4 cellular contexts compared by ENCODE assay signal in genomic region chr4:116005037-116005805, GRCh38.
TF ChIP-seq lines count a peak whose summit lies in the region.

No MANE protein-coding gene starts in this region.

TF ChIP-seq in SK-N-SH, 30 proteins besides CTCF, POLR2A, EP300 and RAD21:
- TF ChIP-seq, protein P1, sequence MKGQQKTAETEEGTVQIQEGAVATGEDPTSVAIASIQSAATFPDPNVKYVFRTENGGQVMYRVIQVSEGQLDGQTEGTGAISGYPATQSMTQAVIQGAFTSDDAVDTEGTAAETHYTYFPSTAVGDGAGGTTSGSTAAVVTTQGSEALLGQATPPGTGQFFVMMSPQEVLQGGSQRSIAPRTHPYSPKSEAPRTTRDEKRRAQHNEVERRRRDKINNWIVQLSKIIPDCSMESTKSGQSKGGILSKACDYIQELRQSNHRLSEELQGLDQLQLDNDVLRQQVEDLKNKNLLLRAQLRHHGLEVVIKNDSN (IDR thresholded peaks at IDR 0.05; ENCODE audit: borderline replicate concordance, low read depth) = no peak
- TF ChIP-seq, protein P2, sequence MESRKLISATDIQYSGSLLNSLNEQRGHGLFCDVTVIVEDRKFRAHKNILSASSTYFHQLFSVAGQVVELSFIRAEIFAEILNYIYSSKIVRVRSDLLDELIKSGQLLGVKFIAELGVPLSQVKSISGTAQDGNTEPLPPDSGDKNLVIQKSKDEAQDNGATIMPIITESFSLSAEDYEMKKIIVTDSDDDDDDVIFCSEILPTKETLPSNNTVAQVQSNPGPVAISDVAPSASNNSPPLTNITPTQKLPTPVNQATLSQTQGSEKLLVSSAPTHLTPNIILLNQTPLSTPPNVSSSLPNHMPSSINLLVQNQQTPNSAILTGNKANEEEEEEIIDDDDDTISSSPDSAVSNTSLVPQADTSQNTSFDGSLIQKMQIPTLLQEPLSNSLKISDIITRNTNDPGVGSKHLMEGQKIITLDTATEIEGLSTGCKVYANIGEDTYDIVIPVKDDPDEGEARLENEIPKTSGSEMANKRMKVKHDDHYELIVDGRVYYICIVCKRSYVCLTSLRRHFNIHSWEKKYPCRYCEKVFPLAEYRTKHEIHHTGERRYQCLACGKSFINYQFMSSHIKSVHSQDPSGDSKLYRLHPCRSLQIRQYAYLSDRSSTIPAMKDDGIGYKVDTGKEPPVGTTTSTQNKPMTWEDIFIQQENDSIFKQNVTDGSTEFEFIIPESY (IDR thresholded peaks at IDR 0.05; ENCODE audit: borderline replicate concordance, low read depth) = no peak

TF ChIP-seq in SK-N-SH treated with all-trans-retinoic acid at 6 μM for 48 hours, 23 proteins besides CTCF, POLR2A, EP300 and RAD21:
- TF ChIP-seq, protein P3, sequence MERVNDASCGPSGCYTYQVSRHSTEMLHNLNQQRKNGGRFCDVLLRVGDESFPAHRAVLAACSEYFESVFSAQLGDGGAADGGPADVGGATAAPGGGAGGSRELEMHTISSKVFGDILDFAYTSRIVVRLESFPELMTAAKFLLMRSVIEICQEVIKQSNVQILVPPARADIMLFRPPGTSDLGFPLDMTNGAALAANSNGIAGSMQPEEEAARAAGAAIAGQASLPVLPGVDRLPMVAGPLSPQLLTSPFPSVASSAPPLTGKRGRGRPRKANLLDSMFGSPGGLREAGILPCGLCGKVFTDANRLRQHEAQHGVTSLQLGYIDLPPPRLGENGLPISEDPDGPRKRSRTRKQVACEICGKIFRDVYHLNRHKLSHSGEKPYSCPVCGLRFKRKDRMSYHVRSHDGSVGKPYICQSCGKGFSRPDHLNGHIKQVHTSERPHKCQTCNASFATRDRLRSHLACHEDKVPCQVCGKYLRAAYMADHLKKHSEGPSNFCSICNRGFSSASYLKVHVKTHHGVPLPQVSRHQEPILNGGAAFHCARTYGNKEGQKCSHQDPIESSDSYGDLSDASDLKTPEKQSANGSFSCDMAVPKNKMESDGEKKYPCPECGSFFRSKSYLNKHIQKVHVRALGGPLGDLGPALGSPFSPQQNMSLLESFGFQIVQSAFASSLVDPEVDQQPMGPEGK (CRISPR knock-in tag; IDR thresholded peaks at IDR 0.05; ENCODE audit: borderline replicate concordance) = no peak
- TF ChIP-seq CSDC2 (CRISPR knock-in tag; IDR thresholded peaks at IDR 0.05) (no peak), PPARA (CRISPR knock-in tag; IDR thresholded peaks at IDR 0.05; ENCODE audit: borderline replicate concordance) (no peak), TCF4 (CRISPR knock-in tag; IDR thresholded peaks at IDR 0.05; ENCODE audit: borderline replicate concordance) (no peak), GLIS3 (CRISPR knock-in tag; IDR thresholded peaks at IDR 0.05) (no peak), SNAI2 (CRISPR knock-in tag; IDR thresholded peaks at IDR 0.05) (no peak), ZNF70 (CRISPR knock-in tag; IDR thresholded peaks at IDR 0.05) (no peak), POU6F1 (CRISPR knock-in tag; IDR thresholded peaks at IDR 0.05; ENCODE audit: borderline replicate concordance, low read depth) (no peak), OSR1 (CRISPR knock-in tag; IDR thresholded peaks at IDR 0.05) (no peak), BACH2 (CRISPR knock-in tag; IDR thresholded peaks at IDR 0.05; ENCODE audit: borderline replicate concordance) (no peak), ISL1 (CRISPR knock-in tag; IDR thresholded peaks at IDR 0.05) (no peak), ZC3H10 (CRISPR knock-in tag; IDR thresholded peaks at IDR 0.05) (no peak), ARNTL (CRISPR knock-in tag; IDR thresholded peaks at IDR 0.05; ENCODE audit: borderline replicate concordance, low read depth) (no peak), ZNF8 (CRISPR knock-in tag; IDR thresholded peaks at IDR 0.05) (no peak)
- TF ChIP-seq, protein P4, sequence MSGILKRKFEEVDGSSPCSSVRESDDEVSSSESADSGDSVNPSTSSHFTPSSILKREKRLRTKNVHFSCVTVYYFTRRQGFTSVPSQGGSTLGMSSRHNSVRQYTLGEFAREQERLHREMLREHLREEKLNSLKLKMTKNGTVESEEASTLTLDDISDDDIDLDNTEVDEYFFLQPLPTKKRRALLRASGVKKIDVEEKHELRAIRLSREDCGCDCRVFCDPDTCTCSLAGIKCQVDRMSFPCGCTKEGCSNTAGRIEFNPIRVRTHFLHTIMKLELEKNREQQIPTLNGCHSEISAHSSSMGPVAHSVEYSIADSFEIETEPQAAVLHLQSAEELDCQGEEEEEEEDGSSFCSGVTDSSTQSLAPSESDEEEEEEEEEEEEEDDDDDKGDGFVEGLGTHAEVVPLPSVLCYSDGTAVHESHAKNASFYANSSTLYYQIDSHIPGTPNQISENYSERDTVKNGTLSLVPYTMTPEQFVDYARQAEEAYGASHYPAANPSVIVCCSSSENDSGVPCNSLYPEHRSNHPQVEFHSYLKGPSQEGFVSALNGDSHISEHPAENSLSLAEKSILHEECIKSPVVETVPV (CRISPR knock-in tag; IDR thresholded peaks at IDR 0.05) = no peak

TF ChIP-seq in GM12891, 5 proteins besides CTCF, POLR2A, EP300 and RAD21:
- TF ChIP-seq TAF1 (IDR thresholded peaks at IDR 0.05; ENCODE audit: low read depth, low read length) (no peak), POLR2AphosphoS5 (IDR thresholded peaks at IDR 0.05; ENCODE audit: low read depth, low read length) (no peak), POU2F2 (IDR thresholded peaks at IDR 0.05; ENCODE audit: low read depth, low read length) (no peak), PAX5 (IDR thresholded peaks at IDR 0.05; ENCODE audit: insufficient read depth, low read length, severe bottlenecking) (no peak), SPI1 (IDR thresholded peaks at IDR 0.05; ENCODE audit: low read depth, low read length) (no peak)

TF ChIP-seq in H1, 55 proteins besides CTCF, POLR2A, EP300 and RAD21:
- TF ChIP-seq CEBPB (IDR thresholded peaks at IDR 0.05; ENCODE audit: low read depth, low read length) (0 out of 2 replicates have a peak, but pooled peaks have one; percentile 6), SP1 (IDR thresholded peaks at IDR 0.05; ENCODE audit: low read depth, low read length) (no peak)
TF ChIP-seq in H1: peak in this region for 1.
